33 cellular contexts compared by ENCODE assay signal in the genomic region with DNA sequence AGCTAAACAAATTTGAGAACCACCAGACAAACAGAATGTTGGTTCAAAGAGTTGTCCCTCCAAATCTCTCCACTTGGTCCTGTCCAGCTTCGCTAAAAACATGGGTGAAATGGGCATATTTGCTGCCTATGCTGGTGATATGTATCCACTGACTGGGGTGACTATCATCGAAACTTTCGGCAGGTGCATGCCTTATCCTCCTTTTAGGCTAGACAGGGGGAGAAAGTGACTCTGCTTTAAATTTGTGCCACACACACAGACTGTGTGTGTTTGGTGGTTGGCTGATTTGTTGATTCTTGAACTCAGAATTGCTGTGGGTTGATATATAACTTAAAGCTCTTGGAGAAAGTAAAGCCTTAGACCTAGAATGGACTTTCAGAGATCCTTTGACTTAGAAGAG.
"Had no signal": no experiment of that assay in that cellular context is flagged by ENCODE, and none has a peak within 500 bp of the region (broad histone marks: within the 10 kb centered on the region; RNA-seq: fewer than 3 reads in every experiment).

No MANE protein-coding gene starts in this region.

- FAIRE-seq: astrocyte had no signal

- H3K27me3 ChIP-seq: adrenal gland, ascending aorta, body of pancreas, brain microvascular endothelial cell, breast epithelium, cardiac muscle cell had no signal

- H3K36me3 ChIP-seq: adrenal gland, ascending aorta, brain microvascular endothelial cell, breast epithelium, cardiac muscle cell had no signal

- H3K4me3 ChIP-seq: adrenal gland, ascending aorta, body of pancreas, breast epithelium, cardiac muscle cell had no signal

- ATAC-seq: activated naive CD4-positive, alpha-beta T cell treated with anti-CD3 and anti-CD28 coated beads, Interleukin-2, amount 50 U/mL, for 72 hours; activated naive CD8-positive, alpha-beta T cell treated with anti-CD3 and anti-CD28 coated beads, Interleukin-2, amount 50 U/mL, for 24 hours; activated T-cell treated with anti-CD3 and anti-CD28 coated beads, Interleukin-2, amount 50 U/mL, for 4 hours; activated T-cell treated with anti-CD3 and anti-CD28 coated beads, Interleukin-2, amount 50 U/mL, for 72 hours; activated T-helper 17 cell treated with anti-CD3 and anti-CD28 coated beads, Interleukin-2, amount 50 U/mL, for 72 hours; body of pancreas had no signal

- H3K27ac ChIP-seq: adrenal gland, ascending aorta, body of pancreas, brain microvascular endothelial cell, breast epithelium, cardiac muscle cell had no signal

- H3K9me3 ChIP-seq: adrenal gland, ascending aorta, body of pancreas, breast epithelium had no signal

- DNase-seq: activated effector memory CD4-positive, alpha-beta T cell treated with anti-CD3 and anti-CD28 coated beads, Interleukin-2, amount 50 U/mL, for 16 hours; activated effector memory CD4-positive, alpha-beta T cell treated with Interleukin-2 at 50 U/mL for 16 hours; activated gamma-delta T cell; activated gamma-delta T cell treated with Interleukin-2 at 50 U/mL for 16 hours; activated naive CD4-positive, alpha-beta T cell; activated naive CD4-positive, alpha-beta T cell treated with anti-CD3 and anti-CD28 coated beads for 36 hours; activated naive CD4-positive, alpha-beta T cell treated with anti-CD3 and anti-CD28 coated beads, Interleukin-2, amount 10 ng/mL, durations not matched to agents 7 days and 5 days; activated naive CD4-positive, alpha-beta T cell treated with anti-CD3 and anti-CD28 coated beads, Interleukin-2, amount 50 U/mL, for 16 hours; activated naive CD4-positive, alpha-beta T cell treated with Interleukin-2 at 50 U/mL for 16 hours; activated naive CD8-positive, alpha-beta T cell treated with anti-CD3 and anti-CD28 coated beads for 36 hours; activated naive CD8-positive, alpha-beta T cell treated with anti-CD3 and anti-CD28 coated beads, Interleukin-2, amount 10 ng/mL, durations not matched to agents 7 days and 5 days; activated naive CD8-positive, alpha-beta T cell treated with anti-CD3 and anti-CD28 coated beads, Interleukin-2, amount 50 U/mL, for 24 hours; activated T-cell treated with anti-CD3 and anti-CD28 coated beads, Interleukin-2, amount 50 U/mL, for 1 hour; activated T-cell treated with anti-CD3 and anti-CD28 coated beads, Interleukin-2, amount 50 U/mL, for 24 hours; activated T-cell treated with anti-CD3 and anti-CD28 coated beads, Interleukin-2, amount 50 U/mL, for 4 hours; activated T-cell treated with anti-CD3 and anti-CD28 coated beads, Interleukin-2, amount 50 U/mL, for 48 hours; activated T-cell treated with anti-CD3 and anti-CD28 coated beads, Interleukin-2, amount 50 U/mL, for 72 hours; adrenal gland; amniotic stem cell; amygdala; anterior cingulate cortex; aorta; body of pancreas; brain microvascular endothelial cell; caudate nucleus; central memory CD4-positive, alpha-beta T cell; cerebellar nuclear complex had no signal

- H3K4me1 ChIP-seq: adrenal gland, ascending aorta, body of pancreas, breast epithelium had no signal
